1 cellular context compared by ENCODE assay signal in the genomic region with DNA sequence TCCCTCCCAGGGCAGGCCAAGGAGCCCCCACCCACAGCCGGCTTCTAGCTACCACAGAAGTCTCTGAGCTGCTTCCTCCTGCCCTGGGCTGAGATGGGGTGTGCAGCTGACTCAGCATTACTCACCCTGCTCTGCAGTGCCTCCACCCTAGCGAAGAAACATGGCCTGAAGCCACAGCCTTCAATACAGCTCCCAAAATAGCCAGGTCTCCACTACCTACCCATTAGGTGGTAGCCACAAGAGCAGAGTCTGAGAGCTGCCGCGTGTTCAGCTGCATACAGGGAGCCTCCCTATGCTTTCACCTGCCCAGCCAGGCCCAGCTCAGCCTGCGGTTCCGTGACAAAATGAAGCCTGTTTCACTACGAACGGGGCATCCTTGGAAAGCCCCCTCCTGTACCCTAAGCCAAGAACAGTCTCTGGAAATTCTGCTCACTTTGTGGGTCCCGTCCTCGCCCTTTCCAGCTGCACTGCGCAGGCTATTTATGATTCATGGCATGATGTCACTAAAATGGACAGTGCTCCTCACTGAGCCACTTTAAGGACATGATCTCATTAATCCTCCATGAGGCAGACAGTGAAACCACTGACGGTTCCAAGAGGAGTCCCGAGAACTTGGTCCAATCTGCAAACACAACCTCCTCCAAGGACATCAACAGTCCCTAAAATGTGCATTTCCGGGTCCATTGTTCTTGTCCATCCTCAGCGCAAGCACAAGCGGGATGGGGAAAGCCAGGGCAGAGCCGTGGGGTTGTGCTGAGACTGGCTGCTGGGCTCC.
TF ChIP-seq lines count a peak whose summit lies in the region.

No MANE protein-coding gene starts in this region.

TF ChIP-seq in IMR-90, 13 proteins besides CTCF, POLR2A, EP300 and RAD21:
- TF ChIP-seq RCOR1 (IDR thresholded peaks at IDR 0.05; ENCODE audit: insufficient replicate concordance, low read length) (no peak), CEBPB (IDR thresholded peaks at IDR 0.05; ENCODE audit: low read depth, low read length) (peak; percentile 48; the same call in 1 of the 2 replicates), BHLHE40 (IDR thresholded peaks at IDR 0.05; ENCODE audit: low read depth, low read length) (no peak; the same call in 1 of the 2 replicates), MAFK (IDR thresholded peaks at IDR 0.05; ENCODE audit: low read depth, low read length) (peak; percentile 100), FOS (IDR thresholded peaks at IDR 0.05; ENCODE audit: low read depth, low read length) (peak; percentile 68), SMC3 (IDR thresholded peaks at IDR 0.05; ENCODE audit: low read depth, low read length) (no peak), NFE2L2 (IDR thresholded peaks at IDR 0.05; ENCODE audit: low read depth, low read length) (peak; percentile 69), CHD1 (IDR thresholded peaks at IDR 0.05; ENCODE audit: low read depth, low read length) (no peak), MXI1 (IDR thresholded peaks at IDR 0.05; ENCODE audit: borderline replicate concordance, low read depth, low read length) (no peak), RFX5 (IDR thresholded peaks at IDR 0.05; ENCODE audit: low read depth, low read length) (no peak), MAZ (IDR thresholded peaks at IDR 0.05; ENCODE audit: borderline replicate concordance, low read depth, low read length) (peak; percentile 62; the same call in 1 of the 2 replicates)
- TF ChIP-seq, protein P1, sequence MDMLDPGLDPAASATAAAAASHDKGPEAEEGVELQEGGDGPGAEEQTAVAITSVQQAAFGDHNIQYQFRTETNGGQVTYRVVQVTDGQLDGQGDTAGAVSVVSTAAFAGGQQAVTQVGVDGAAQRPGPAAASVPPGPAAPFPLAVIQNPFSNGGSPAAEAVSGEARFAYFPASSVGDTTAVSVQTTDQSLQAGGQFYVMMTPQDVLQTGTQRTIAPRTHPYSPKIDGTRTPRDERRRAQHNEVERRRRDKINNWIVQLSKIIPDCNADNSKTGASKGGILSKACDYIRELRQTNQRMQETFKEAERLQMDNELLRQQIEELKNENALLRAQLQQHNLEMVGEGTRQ (IDR thresholded peaks at IDR 0.05; ENCODE audit: low read depth, low read length) = no peak
- TF ChIP-seq, protein P2, sequence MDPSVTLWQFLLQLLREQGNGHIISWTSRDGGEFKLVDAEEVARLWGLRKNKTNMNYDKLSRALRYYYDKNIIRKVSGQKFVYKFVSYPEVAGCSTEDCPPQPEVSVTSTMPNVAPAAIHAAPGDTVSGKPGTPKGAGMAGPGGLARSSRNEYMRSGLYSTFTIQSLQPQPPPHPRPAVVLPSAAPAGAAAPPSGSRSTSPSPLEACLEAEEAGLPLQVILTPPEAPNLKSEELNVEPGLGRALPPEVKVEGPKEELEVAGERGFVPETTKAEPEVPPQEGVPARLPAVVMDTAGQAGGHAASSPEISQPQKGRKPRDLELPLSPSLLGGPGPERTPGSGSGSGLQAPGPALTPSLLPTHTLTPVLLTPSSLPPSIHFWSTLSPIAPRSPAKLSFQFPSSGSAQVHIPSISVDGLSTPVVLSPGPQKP (IDR thresholded peaks at IDR 0.05; ENCODE audit: borderline replicate concordance, low read depth, low read length) = no peak
